2 cellular contexts compared by ENCODE assay signal in the genomic region with DNA sequence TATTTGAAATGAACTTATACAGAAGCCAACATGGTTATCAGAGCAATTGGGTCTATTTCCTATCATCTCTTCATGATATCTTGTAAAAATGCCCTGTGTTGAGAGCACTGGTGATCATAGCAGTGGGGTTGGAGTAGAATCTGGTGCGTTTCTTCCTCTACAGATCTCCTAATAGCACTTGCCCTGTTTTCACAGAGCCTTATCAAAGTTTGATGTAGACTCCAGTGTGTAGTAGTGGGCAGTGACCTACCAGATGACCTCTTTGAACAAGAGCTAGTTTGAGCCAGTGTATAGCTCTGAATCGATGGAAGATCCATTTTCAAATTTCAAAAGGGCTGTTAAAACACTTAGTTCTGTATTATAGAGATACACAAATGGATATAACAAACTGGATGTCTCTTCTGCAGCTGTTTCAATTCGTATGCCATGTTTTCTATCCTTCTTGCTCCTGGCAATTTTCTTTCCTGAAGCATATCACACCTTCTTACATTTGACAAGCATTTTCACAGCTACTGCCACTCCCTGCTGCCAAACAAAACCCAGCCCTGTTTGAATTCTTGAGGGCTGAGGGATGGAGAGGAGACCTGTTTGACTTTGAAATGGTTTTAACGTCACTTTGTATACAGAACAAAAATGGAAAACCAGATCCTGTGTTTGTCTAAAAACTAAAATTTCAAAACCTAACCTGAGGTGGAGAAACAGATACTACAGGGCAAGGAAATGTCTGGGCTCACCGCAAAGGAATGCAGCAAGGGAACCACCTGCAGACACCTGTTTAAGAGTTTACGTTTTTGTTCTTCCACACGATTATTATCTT.
TF ChIP-seq lines count a peak whose summit lies in the region.

No MANE protein-coding gene starts in this region.

TF ChIP-seq in Ishikawa, 13 proteins besides CTCF, POLR2A, EP300 and RAD21:
- 0 out of 2 replicates have a peak, but pooled peaks have one; percentile 18 for TF ChIP-seq TEAD4 (IDR thresholded peaks at IDR 0.05)
- no peak for TF ChIP-seq FOXM1 (IDR thresholded peaks at IDR 0.05; ENCODE audit: borderline replicate concordance, low read depth)
- no peak for TF ChIP-seq NFIC (IDR thresholded peaks at IDR 0.05)
- TF ChIP-seq ZBTB7A (IDR thresholded peaks at IDR 0.05; ENCODE audit: low read depth), result no peak
- TF ChIP-seq, protein P1, sequence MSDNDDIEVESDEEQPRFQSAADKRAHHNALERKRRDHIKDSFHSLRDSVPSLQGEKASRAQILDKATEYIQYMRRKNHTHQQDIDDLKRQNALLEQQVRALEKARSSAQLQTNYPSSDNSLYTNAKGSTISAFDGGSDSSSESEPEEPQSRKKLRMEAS (IDR thresholded peaks at IDR 0.05), result no peak
- TF ChIP-seq EGR1 (IDR thresholded peaks at IDR 0.05), result no peak
- no peak for TF ChIP-seq CREB1 (IDR thresholded peaks at IDR 0.05; ENCODE audit: low read depth)
TF ChIP-seq in Ishikawa: peak in this region for 1.

TF ChIP-seq in SK-N-SH, 30 proteins besides CTCF, POLR2A, EP300 and RAD21:
- TF ChIP-seq, protein P2, sequence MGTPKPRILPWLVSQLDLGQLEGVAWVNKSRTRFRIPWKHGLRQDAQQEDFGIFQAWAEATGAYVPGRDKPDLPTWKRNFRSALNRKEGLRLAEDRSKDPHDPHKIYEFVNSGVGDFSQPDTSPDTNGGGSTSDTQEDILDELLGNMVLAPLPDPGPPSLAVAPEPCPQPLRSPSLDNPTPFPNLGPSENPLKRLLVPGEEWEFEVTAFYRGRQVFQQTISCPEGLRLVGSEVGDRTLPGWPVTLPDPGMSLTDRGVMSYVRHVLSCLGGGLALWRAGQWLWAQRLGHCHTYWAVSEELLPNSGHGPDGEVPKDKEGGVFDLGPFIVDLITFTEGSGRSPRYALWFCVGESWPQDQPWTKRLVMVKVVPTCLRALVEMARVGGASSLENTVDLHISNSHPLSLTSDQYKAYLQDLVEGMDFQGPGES (IDR thresholded peaks at IDR 0.05; ENCODE audit: low read depth, low read length), result no peak
- TF ChIP-seq, protein P3, sequence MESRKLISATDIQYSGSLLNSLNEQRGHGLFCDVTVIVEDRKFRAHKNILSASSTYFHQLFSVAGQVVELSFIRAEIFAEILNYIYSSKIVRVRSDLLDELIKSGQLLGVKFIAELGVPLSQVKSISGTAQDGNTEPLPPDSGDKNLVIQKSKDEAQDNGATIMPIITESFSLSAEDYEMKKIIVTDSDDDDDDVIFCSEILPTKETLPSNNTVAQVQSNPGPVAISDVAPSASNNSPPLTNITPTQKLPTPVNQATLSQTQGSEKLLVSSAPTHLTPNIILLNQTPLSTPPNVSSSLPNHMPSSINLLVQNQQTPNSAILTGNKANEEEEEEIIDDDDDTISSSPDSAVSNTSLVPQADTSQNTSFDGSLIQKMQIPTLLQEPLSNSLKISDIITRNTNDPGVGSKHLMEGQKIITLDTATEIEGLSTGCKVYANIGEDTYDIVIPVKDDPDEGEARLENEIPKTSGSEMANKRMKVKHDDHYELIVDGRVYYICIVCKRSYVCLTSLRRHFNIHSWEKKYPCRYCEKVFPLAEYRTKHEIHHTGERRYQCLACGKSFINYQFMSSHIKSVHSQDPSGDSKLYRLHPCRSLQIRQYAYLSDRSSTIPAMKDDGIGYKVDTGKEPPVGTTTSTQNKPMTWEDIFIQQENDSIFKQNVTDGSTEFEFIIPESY (IDR thresholded peaks at IDR 0.05; ENCODE audit: borderline replicate concordance, low read depth), result no peak
- TF ChIP-seq EZH2phosphoT487 (IDR thresholded peaks at IDR 0.05; ENCODE audit: borderline replicate concordance, low read depth) (no peak), TAF1 (IDR thresholded peaks at IDR 0.05; ENCODE audit: borderline replicate concordance, low read depth, low read length) (no peak), MEF2A (IDR thresholded peaks at IDR 0.05; ENCODE audit: borderline replicate concordance, low read depth) (no peak), NFIC (IDR thresholded peaks at IDR 0.05; ENCODE audit: borderline replicate concordance) (no peak), FOXM1 (IDR thresholded peaks at IDR 0.05; ENCODE audit: low read depth) (no peak), NRF1 (IDR thresholded peaks at IDR 0.05; ENCODE audit: low read depth, low read length) (no peak), JUND (IDR thresholded peaks at IDR 0.05) (no peak), SIN3A (IDR thresholded peaks at IDR 0.05; ENCODE audit: borderline replicate concordance, low read depth, low read length) (no peak), POLR2AphosphoS5 (IDR thresholded peaks at IDR 0.05; ENCODE audit: low read depth, low read length) (no peak), GABPA (IDR thresholded peaks at IDR 0.05; ENCODE audit: low read depth) (no peak), YY1 (IDR thresholded peaks at IDR 0.05; ENCODE audit: low read depth) (no peak), TCF12 (IDR thresholded peaks at IDR 0.05) (no peak), GATA2 (CRISPR knock-in tag; IDR thresholded peaks at IDR 0.05) (no peak), CHD2 (IDR thresholded peaks at IDR 0.05; ENCODE audit: low read length, partially characterized antibody) (no peak), ELF1 (IDR thresholded peaks at IDR 0.05) (no peak), RCOR1 (IDR thresholded peaks at IDR 0.05; ENCODE audit: low read length) (no peak)
- TF ChIP-seq, protein P4, sequence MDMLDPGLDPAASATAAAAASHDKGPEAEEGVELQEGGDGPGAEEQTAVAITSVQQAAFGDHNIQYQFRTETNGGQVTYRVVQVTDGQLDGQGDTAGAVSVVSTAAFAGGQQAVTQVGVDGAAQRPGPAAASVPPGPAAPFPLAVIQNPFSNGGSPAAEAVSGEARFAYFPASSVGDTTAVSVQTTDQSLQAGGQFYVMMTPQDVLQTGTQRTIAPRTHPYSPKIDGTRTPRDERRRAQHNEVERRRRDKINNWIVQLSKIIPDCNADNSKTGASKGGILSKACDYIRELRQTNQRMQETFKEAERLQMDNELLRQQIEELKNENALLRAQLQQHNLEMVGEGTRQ (IDR thresholded peaks at IDR 0.05; ENCODE audit: borderline replicate concordance, low read depth, low read length), result no peak
- TF ChIP-seq, protein P5, sequence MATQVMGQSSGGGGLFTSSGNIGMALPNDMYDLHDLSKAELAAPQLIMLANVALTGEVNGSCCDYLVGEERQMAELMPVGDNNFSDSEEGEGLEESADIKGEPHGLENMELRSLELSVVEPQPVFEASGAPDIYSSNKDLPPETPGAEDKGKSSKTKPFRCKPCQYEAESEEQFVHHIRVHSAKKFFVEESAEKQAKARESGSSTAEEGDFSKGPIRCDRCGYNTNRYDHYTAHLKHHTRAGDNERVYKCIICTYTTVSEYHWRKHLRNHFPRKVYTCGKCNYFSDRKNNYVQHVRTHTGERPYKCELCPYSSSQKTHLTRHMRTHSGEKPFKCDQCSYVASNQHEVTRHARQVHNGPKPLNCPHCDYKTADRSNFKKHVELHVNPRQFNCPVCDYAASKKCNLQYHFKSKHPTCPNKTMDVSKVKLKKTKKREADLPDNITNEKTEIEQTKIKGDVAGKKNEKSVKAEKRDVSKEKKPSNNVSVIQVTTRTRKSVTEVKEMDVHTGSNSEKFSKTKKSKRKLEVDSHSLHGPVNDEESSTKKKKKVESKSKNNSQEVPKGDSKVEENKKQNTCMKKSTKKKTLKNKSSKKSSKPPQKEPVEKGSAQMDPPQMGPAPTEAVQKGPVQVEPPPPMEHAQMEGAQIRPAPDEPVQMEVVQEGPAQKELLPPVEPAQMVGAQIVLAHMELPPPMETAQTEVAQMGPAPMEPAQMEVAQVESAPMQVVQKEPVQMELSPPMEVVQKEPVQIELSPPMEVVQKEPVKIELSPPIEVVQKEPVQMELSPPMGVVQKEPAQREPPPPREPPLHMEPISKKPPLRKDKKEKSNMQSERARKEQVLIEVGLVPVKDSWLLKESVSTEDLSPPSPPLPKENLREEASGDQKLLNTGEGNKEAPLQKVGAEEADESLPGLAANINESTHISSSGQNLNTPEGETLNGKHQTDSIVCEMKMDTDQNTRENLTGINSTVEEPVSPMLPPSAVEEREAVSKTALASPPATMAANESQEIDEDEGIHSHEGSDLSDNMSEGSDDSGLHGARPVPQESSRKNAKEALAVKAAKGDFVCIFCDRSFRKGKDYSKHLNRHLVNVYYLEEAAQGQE (IDR thresholded peaks at IDR 0.05; ENCODE audit: low read depth, low read length), result no peak
